10 cellular contexts compared by ENCODE assay signal in genomic region chr12:6228535-6229223, GRCh38. TPM values are rescaled to one million over a fixed set of nuclear protein-coding genes. Genes with fewer than 3 reads are reported as not detected.
DNase-seq lines count a peak whose midpoint lies in the region; ATAC-seq, FAIRE-seq and TF ChIP-seq lines count a peak whose summit lies in the region.
"Had no signal": no experiment of that assay in that cellular context is flagged by ENCODE, and none has a peak within 500 bp of the region (broad histone marks: within the 10 kb centered on the region; RNA-seq: fewer than 3 reads in every experiment).

No MANE protein-coding gene starts in this region.

- no peaks in the 10 kb centered on the region for H3K9me3 Mint-ChIP-seq in astrocyte (ENCODE audit: unreplicated experiment)
- H3K9me3 Mint-ChIP-seq in activated T-helper 17 cell treated with anti-CD3 and anti-CD28 coated beads, Interleukin-2, amount 50 U/mL, for 72 hours, result no peaks in the 10 kb centered on the region
- H3K9me3 Mint-ChIP-seq in CD8-positive, alpha-beta T cell, result no peaks in the 10 kb centered on the region
- H3K9me3 Mint-ChIP-seq: T-cell had no signal

- ATAC-seq in activated T-helper 17 cell treated with anti-CD3 and anti-CD28 coated beads, Interleukin-2, amount 50 U/mL, for 72 hours (replicated peaks), result no peak
- no peak for ATAC-seq in HG03097 (IDR thresholded peaks at IDR 0.05; ENCODE audit: low FRiP score, unreplicated experiment)
- ATAC-seq in CD8-positive, alpha-beta T cell, result no peak
- ATAC-seq: T-cell had no signal

- TF ChIP-seq CTCF in astrocyte (IDR thresholded peaks at IDR 0.05; ENCODE audit: insufficient read depth, low read depth, low read length) (no peak), kidney (IDR thresholded peaks at IDR 0.05; ENCODE audit: borderline replicate concordance, extremely low read depth, insufficient read depth) (no peak), D721Med (IDR thresholded peaks at IDR 0.05; ENCODE audit: insufficient read depth, missing control alignments) (no peak)
- no peak for TF ChIP-seq CTCF in CD8-positive, alpha-beta T cell (IDR thresholded peaks at IDR 0.05)

- H3K4me1 ChIP-seq in astrocyte (ENCODE audit: insufficient read depth, low read length), result peaks cover 55% of the 10 kb centered on the region
- H3K4me1 ChIP-seq in kidney (ENCODE audit: control insufficient read depth in 1 of 2, insufficient read depth in 1 of 2, low read depth in 1 of 2, low read length in 2 of 2), result peaks cover 53 to 69% of the 10 kb centered on the region in 2 donors
- H3K4me1 ChIP-seq in small intestine (ENCODE audit: control insufficient read depth in 2 of 2, insufficient read depth in 1 of 2, low read depth in 1 of 2, low read length in 1 of 2), result peaks cover 21 to 40% of the 10 kb centered on the region in 2 donors
- peaks cover 33% of the 10 kb centered on the region for H3K4me1 ChIP-seq in CD8-positive, alpha-beta T cell (ENCODE audit: insufficient read depth, low read length)

- POLR2A ChIA-PET in CD8-positive, alpha-beta T cell (lab: Charles Lee), result interaction anchor here (0.6 kb wide), 1 partner anchor 825 kb away, joined by 3 read pairs; no protein-coding TSS in a partner anchor

- no peak overlapping the region for H3K4me3 Mint-ChIP-seq in astrocyte (ENCODE audit: unreplicated experiment)
- H3K4me3 Mint-ChIP-seq in activated T-helper 17 cell treated with anti-CD3 and anti-CD28 coated beads, Interleukin-2, amount 50 U/mL, for 72 hours, result no peak overlapping the region
- H3K4me3 Mint-ChIP-seq in CD8-positive, alpha-beta T cell, result no peak overlapping the region
- H3K4me3 Mint-ChIP-seq: T-cell had no signal

- H3K27ac Mint-ChIP-seq in astrocyte (ENCODE audit: unreplicated experiment), result no peak overlapping the region
- no peak overlapping the region for H3K27ac Mint-ChIP-seq in activated T-helper 17 cell treated with anti-CD3 and anti-CD28 coated beads, Interleukin-2, amount 50 U/mL, for 72 hours
- H3K27ac Mint-ChIP-seq in CD8-positive, alpha-beta T cell, result no peak overlapping the region

- H3K9ac ChIP-seq in astrocyte (ENCODE audit: low read length) (peak overlapping the region; percentile 67), kidney (ENCODE audit: low read length in 2 of 2) (peak overlapping the region; percentile 10 to 65)

- H4K20me1 ChIP-seq in astrocyte (ENCODE audit: insufficient read depth, low read length), result no peaks in the 10 kb centered on the region

- no peak overlapping the region for H3K4me2 ChIP-seq in astrocyte (ENCODE audit: low read length)

- CTCF ChIA-PET in CD8-positive, alpha-beta T cell (lab: Charles Lee), result interaction anchor here (0.7 to 4.1 kb wide), 2 partner anchors 32 to 50 kb away, joined by 3 to 17 read pairs; no protein-coding TSS in a partner anchor

- H2AFZ ChIP-seq in astrocyte (ENCODE audit: low read depth, low read length), result no peak overlapping the region

- H3K27ac ChIP-seq in astrocyte (ENCODE audit: low read depth, low read length), result no peak overlapping the region
- peak overlapping the region; percentile 73 to 87 for H3K27ac ChIP-seq in kidney (ENCODE audit: low read depth in 2 of 2, low read length in 2 of 2)
- H3K27ac ChIP-seq in small intestine (ENCODE audit: low read depth in 1 of 2, low read length in 1 of 2), result peak overlapping the region; percentile 68 to 94
- H3K27ac ChIP-seq in CD8-positive, alpha-beta T cell (ENCODE audit: low read depth, low read length), result no peak overlapping the region

- intact Hi-C loops in kidney (cut with DNase I), result no loop called here
- intact Hi-C loops in CD8-positive, alpha-beta T cell (cut with DNase I, micrococcal nuclease), result no loop called here

- H3K9me3 ChIP-seq in astrocyte (ENCODE audit: insufficient read depth, low read depth, low read length), result no peaks in the 10 kb centered on the region
- H3K9me3 ChIP-seq in kidney (ENCODE audit: control insufficient read depth in 1 of 2, low read length in 2 of 2), result no peaks in the 10 kb centered on the region
- no peaks in the 10 kb centered on the region for H3K9me3 ChIP-seq in small intestine (ENCODE audit: control insufficient read depth, low read depth)
- H3K9me3 ChIP-seq in CD8-positive, alpha-beta T cell (ENCODE audit: low read length), result no peaks in the 10 kb centered on the region
- H3K9me3 ChIP-seq: neutrophil had no signal

- FAIRE-seq in astrocyte (lab: Jason Lieb, UNC) (no peak), kidney (lab: Jason Lieb, UNC) (no peak), small intestine (lab: Jason Lieb, UNC) (no peak), D721Med (lab: Jason Lieb, UNC) (no peak)

- peaks cover 6% of the 10 kb centered on the region for H3K79me2 ChIP-seq in astrocyte (ENCODE audit: insufficient read depth, low read length)

- 29 to 43% (median 31%) methylated on average over 9 of the region's 9 CpGs for WGBS in small intestine, 3 donors

- peaks cover 5% of the 10 kb centered on the region for H3K36me3 Mint-ChIP-seq in astrocyte (ENCODE audit: low read depth, unreplicated experiment)
- no peaks in the 10 kb centered on the region for H3K36me3 Mint-ChIP-seq in activated T-helper 17 cell treated with anti-CD3 and anti-CD28 coated beads, Interleukin-2, amount 50 U/mL, for 72 hours (ENCODE audit: low read depth)
- peaks cover 2% of the 10 kb centered on the region for H3K36me3 Mint-ChIP-seq in CD8-positive, alpha-beta T cell
- H3K36me3 Mint-ChIP-seq: T-cell had no signal

- H3K36me3 ChIP-seq in astrocyte (ENCODE audit: insufficient read depth, low read length) (no peaks in the 10 kb centered on the region), kidney (ENCODE audit: control insufficient read depth in 1 of 2, insufficient read depth in 2 of 2, low read length in 2 of 2) (peaks cover 7 to 14% of the 10 kb centered on the region in 2 donors), small intestine (ENCODE audit: control insufficient read depth in 2 of 2, insufficient read depth in 2 of 2, low read length in 2 of 2) (no peaks in the 10 kb centered on the region)
- H3K36me3 ChIP-seq in CD8-positive, alpha-beta T cell (ENCODE audit: insufficient read depth, low read length), result no peaks in the 10 kb centered on the region
- H3K36me3 ChIP-seq: neutrophil had no signal

- H3K4me3 ChIP-seq in astrocyte (ENCODE audit: insufficient read depth, low read depth, low read length), result no peak overlapping the region
- no peak overlapping the region for H3K4me3 ChIP-seq in kidney (ENCODE audit: low read length in 2 of 2)
- H3K4me3 ChIP-seq in small intestine (ENCODE audit: low read depth in 1 of 2, low read length in 2 of 2), result no peak overlapping the region
- H3K4me3 ChIP-seq in CD8-positive, alpha-beta T cell (ENCODE audit: low read depth, low read length), result no peak overlapping the region

- peaks cover 7% of the 10 kb centered on the region for H3K27me3 Mint-ChIP-seq in astrocyte (ENCODE audit: low read depth, unreplicated experiment)
- H3K27me3 Mint-ChIP-seq in activated T-helper 17 cell treated with anti-CD3 and anti-CD28 coated beads, Interleukin-2, amount 50 U/mL, for 72 hours, result no peaks in the 10 kb centered on the region
- H3K27me3 Mint-ChIP-seq in CD8-positive, alpha-beta T cell (ENCODE audit: low read depth), result no peaks in the 10 kb centered on the region

- H3K4me1 Mint-ChIP-seq in astrocyte (ENCODE audit: low read depth, unreplicated experiment), result peaks cover 31% of the 10 kb centered on the region
- peaks cover 16% of the 10 kb centered on the region for H3K4me1 Mint-ChIP-seq in activated T-helper 17 cell treated with anti-CD3 and anti-CD28 coated beads, Interleukin-2, amount 50 U/mL, for 72 hours
- H3K4me1 Mint-ChIP-seq in CD8-positive, alpha-beta T cell (ENCODE audit: low read depth), result peaks cover 34% of the 10 kb centered on the region

- H3K27me3 ChIP-seq in astrocyte (ENCODE audit: insufficient read depth, low read length) (no peaks in the 10 kb centered on the region), small intestine (ENCODE audit: control insufficient read depth in 2 of 2, insufficient read depth in 2 of 2, low read length in 2 of 2) (no peaks in the 10 kb centered on the region)
- H3K27me3 ChIP-seq in CD8-positive, alpha-beta T cell (ENCODE audit: insufficient read depth, low read length), result no peaks in the 10 kb centered on the region
- H3K27me3 ChIP-seq: neutrophil had no signal

- DNase-seq in HCEC 1CT (peak; percentile 41), astrocyte (ENCODE audit: low read depth) (no peak), kidney (no peak), small intestine (peak; percentile 62), D721Med (ENCODE audit: insufficient read length, low spot score) (no peak)
- DNase-seq in CD8-positive, alpha-beta T cell, result no peak
- DNase-seq: T-cell had no signal

RNA-seq across cellular contexts. Expression of gene CD9, which starts 28.5 kb away (rescaled TPM):
- total RNA-seq in astrocyte, result 46.0 and 52.2 TPM in 2 replicates
- 421 TPM for total RNA-seq in kidney
- polyA plus RNA-seq in kidney (ENCODE audit: insufficient read depth, low read depth, low replicate concordance), result 301 TPM
- polyA plus RNA-seq in small intestine, result 100 to 1,000 TPM in 1 of 3 donors, 10 to 100 TPM in 2; 46.2 to 296 (median 47.2) TPM
- total RNA-seq in activated T-helper 17 cell treated with anti-CD3 and anti-CD28 coated beads, Interleukin-2, amount 50 U/mL, for 72 hours, result 1 to 10 TPM in 1 of 2 donors, under 1 TPM in 1; 0.76 to 1.6 TPM
- 1 to 10 TPM; 1.3 to 1.8 TPM for total RNA-seq in CD8-positive, alpha-beta T cell

Comparison
In these comparisons a context has a peak if more than half of its experiments do, and no peak if none do; other contexts are left out.
1. DNase-seq: peak in HCEC 1CT (single experiment) and small intestine (single experiment); none in astrocyte (single experiment), kidney (single experiment), D721Med (single experiment) and CD8-positive, alpha-beta T cell (0 of 7).
2. H3K27ac ChIP-seq: peak in kidney (2 of 2) and small intestine (2 of 2); none in astrocyte (single experiment) and CD8-positive, alpha-beta T cell (single experiment).
3. RNA of gene CD9, which starts 28.5 kb away (total RNA-seq): 421 TPM in kidney (single experiment) and 46.0 to 52.2 TPM in astrocyte; 1.3 to 1.8 TPM in CD8-positive, alpha-beta T cell and 0.76 to 1.6 TPM in activated T-helper 17 cell treated with anti-CD3 and anti-CD28 coated beads, Interleukin-2, amount 50 U/mL, for 72 hours; every median in the first group is over 10 times any median in the second.